25 cellular contexts compared by ENCODE assay signal in genomic region chr1:92756537-92756936, GRCh38. TPM values are rescaled to one million over a fixed set of nuclear protein-coding genes. Genes with fewer than 3 reads are reported as not detected.
A peak's percentile ranks its signal among the peaks of the same experiment; 100 is the strongest.
DNase-seq lines count a peak whose midpoint lies in the region; ATAC-seq, FAIRE-seq and TF ChIP-seq lines count a peak whose summit lies in the region.
"Had no signal": no experiment of that assay in that cellular context is flagged by ENCODE, and none has a peak within 500 bp of the region (broad histone marks: within the 10 kb centered on the region; RNA-seq: fewer than 3 reads in every experiment).

No MANE protein-coding gene starts in this region.

- H3K9ac ChIP-seq in GM23248: peak overlapping the region; percentile 65; the same call in 1 of the 2 replicates

- intact Hi-C loops in right cardiac atrium (cut with DNase I): loop anchor here in 1 of 4 donors (10.0 kb wide), 1 partner anchor 58 kb away; no protein-coding TSS in a partner anchor

- peak overlapping the region; percentile 31 for H2AFZ ChIP-seq in GM23248

- TF ChIP-seq CTCF in bronchial epithelial cell (IDR thresholded peaks at IDR 0.05; ENCODE audit: insufficient read depth, low read length, severe bottlenecking): no peak

- H3K27ac ChIP-seq in GM23248 (peak overlapping the region; percentile 84), right cardiac atrium (ENCODE audit: low read length) (peak overlapping the region; percentile 83), temporal lobe (ENCODE audit: low read depth, low read length) (peak overlapping the region; percentile 60), substantia nigra (ENCODE audit: low read depth, low read length, poor library complexity, severe bottlenecking) (no peak overlapping the region)

- no peaks in the 10 kb centered on the region for H3K9me3 ChIP-seq in GM23248 (ENCODE audit: low read depth)
- no peaks in the 10 kb centered on the region for H3K9me3 ChIP-seq in right cardiac atrium (ENCODE audit: control insufficient read depth, low read length)
- H3K9me3 ChIP-seq: suprapubic skin had no signal

- H3K4me3 ChIP-seq in GM23248 (no peak overlapping the region), bronchial epithelial cell (ENCODE audit: low read depth, low read length) (no peak overlapping the region), right cardiac atrium (ENCODE audit: low read length) (no peak overlapping the region)
- H3K4me3 ChIP-seq: suprapubic skin had no signal

- H3F3A ChIP-seq in GM23248 (ENCODE audit: insufficient read depth): peaks cover 49% of the 10 kb centered on the region

- H3K4me2 ChIP-seq in GM23248 (ENCODE audit: unreplicated experiment): peak overlapping the region; percentile 48

- H3K36me3 ChIP-seq in GM23248 (ENCODE audit: low read depth) (no peaks in the 10 kb centered on the region), bronchial epithelial cell (ENCODE audit: control insufficient read depth, insufficient read depth, low read length) (no peaks in the 10 kb centered on the region)
- H3K36me3 ChIP-seq: suprapubic skin had no signal

- peak; percentile 42 for DNase-seq in GM23248
- DNase-seq in bronchial epithelial cell (ENCODE audit: low read depth): no peak
- peak in 1 of 3 donors; percentile 54 for DNase-seq in right cardiac atrium
- DNase-seq in substantia nigra (lab: John Stamatoyannopoulos, UW): no peak
- DNase-seq: activated CD4-positive, alpha-beta T cell treated with anti-CD3 and anti-CD28 coated beads for 4 hours; activated naive CD4-positive, alpha-beta T cell; activated T-cell treated with anti-CD3 and anti-CD28 coated beads, Interleukin-2, amount 50 U/mL, for 48 hours; CD4-positive, CD25-positive, alpha-beta regulatory T cell; DMS79; endodermal cell; GF-D8; Karpas-422; MV-4-11; naive B cell; RPMI8226; stimulated activated CD4-positive, alpha-beta T cell treated with anti-CD3 and anti-CD28 coated beads, Interleukin-4, amount 100 ng/mL, for 1 hour; T-helper 2 cell had no signal

- in situ Hi-C loops in GM23248 (cut with MboI): no loop called here

- ATAC-seq in right cardiac atrium (no peak), HG02981 (IDR thresholded peaks at IDR 0.05; ENCODE audit: unreplicated experiment) (no peak), GM18858 (IDR thresholded peaks at IDR 0.05; ENCODE audit: unreplicated experiment) (no peak)
- ATAC-seq: SK-N-SH treated with all-trans-retinoic acid at 6 μM for 48 hours; stimulated activated memory B cell treated with anti-CD40 and anti-IgM and Interleukin-4, amounts not matched to agents 10 μg/mL and 1 μg/mL and 100 μg/mL, for 72 hours had no signal

- H4K20me1 ChIP-seq in GM23248 (ENCODE audit: insufficient read depth): no peaks in the 10 kb centered on the region

- peaks cover 61% of the 10 kb centered on the region for H3K79me2 ChIP-seq in GM23248 (ENCODE audit: insufficient read depth)

- peak; percentile 73 for FAIRE-seq in bronchial epithelial cell (lab: Jason Lieb, UNC)
- FAIRE-seq: GM18507, H1 had no signal

- no peaks in the 10 kb centered on the region for H3K9me2 ChIP-seq in GM23248 (ENCODE audit: insufficient read depth)

- 35 to 41% methylated on average over 4 of the region's 4 CpGs for WGBS in GM23248 (ENCODE audit: low coverage in 1 of 2, low lambda C conversion rate in 2 of 2, missing lambda C conversion rate in 2 of 2), 2 experiments
- 82% methylated on average over 4 of the region's 4 CpGs for WGBS in right cardiac atrium

- H3K27me3 ChIP-seq in GM23248 (replicated peaks; ENCODE audit: insufficient read depth) (no peaks in the 10 kb centered on the region), bronchial epithelial cell (ENCODE audit: control insufficient read depth, insufficient read depth, low read length) (no peaks in the 10 kb centered on the region), right cardiac atrium (ENCODE audit: control insufficient read depth, insufficient read depth) (no peaks in the 10 kb centered on the region)
- H3K27me3 ChIP-seq: suprapubic skin had no signal

- H3K4me1 ChIP-seq in GM23248 (ENCODE audit: insufficient read depth): peaks cover 56% of the 10 kb centered on the region
- peaks cover 7% of the 10 kb centered on the region for H3K4me1 ChIP-seq in right cardiac atrium (ENCODE audit: control insufficient read depth, insufficient read depth, low read length)
- H3K4me1 ChIP-seq: suprapubic skin had no signal

RNA-seq across cellular contexts. Expression of gene EVI5, which starts 28.4 kb away (rescaled TPM):
- 16.5 and 24.5 TPM in 2 replicates for total RNA-seq in GM23248 (2014; rRNA removed; shearing (Covaris generic))
- polyA plus RNA-seq in GM23248 (2016; fragmentation: Nextera tagmentation; extraction: Ambion mirVana): 18.7 and 20.0 TPM in 2 replicates
- total RNA-seq in bronchial epithelial cell: 21.1 and 42.2 TPM in 2 replicates
- total RNA-seq in right cardiac atrium: 10 to 100 TPM; 42.9 to 58.1 (median 48.6) TPM
- 5.9 TPM for polyA plus RNA-seq in right cardiac atrium
- total RNA-seq in temporal lobe: 43.5 TPM
